In genomic region chr11:130449996-130450419, GRCh38 we compare ENCODE assay signal across 9 cellular contexts. TPM values are rescaled to one million over a fixed set of nuclear protein-coding genes. Genes with fewer than 3 reads are reported as not detected.
A peak's percentile ranks its signal among the peaks of the same experiment; 100 is the strongest.
DNase-seq lines count a peak whose midpoint lies in the region; ATAC-seq and TF ChIP-seq lines count a peak whose summit lies in the region.
"Had no signal": no experiment of that assay in that cellular context is flagged by ENCODE, and none has a peak within 500 bp of the region (broad histone marks: within the 10 kb centered on the region; RNA-seq: fewer than 3 reads in every experiment).

No MANE protein-coding gene starts in this region.

- peaks cover 70% of the 10 kb centered on the region for H3K27me3 Mint-ChIP-seq in progenitor cell of endocrine pancreas

- H3K36me3 Mint-ChIP-seq in progenitor cell of endocrine pancreas (ENCODE audit: insufficient read depth) = no peaks in the 10 kb centered on the region

- intact Hi-C loops in adrenal gland (cut with DNase I) = no loop called here

- H3K27ac ChIP-seq in adrenal gland = peak overlapping the region in 2 of 5 donors; percentile 47 to 72
- H3K27ac ChIP-seq in right atrium auricular region = peak overlapping the region; percentile 87 to 90

- WGBS in adrenal gland, 4 donors = 6 to 13% (median 13%) methylated on average over 9 to 29 of the region's 29 CpGs

- no peak for ATAC-seq in GM18861 (IDR thresholded peaks at IDR 0.05; ENCODE audit: unreplicated experiment)
- ATAC-seq in GM21723 (IDR thresholded peaks at IDR 0.05; ENCODE audit: unreplicated experiment) = no peak

- H3K27me3 ChIP-seq in adrenal gland = peaks cover 11% of the 10 kb centered on the region
- no peaks in the 10 kb centered on the region for H3K27me3 ChIP-seq in right atrium auricular region

- H3K4me3 ChIP-seq in adrenal gland = peak overlapping the region in 1 of 4 donors; percentile 55
- H3K4me3 ChIP-seq in right atrium auricular region = peak overlapping the region; percentile 64 to 67

- peak in 5 of 6 experiments; percentile 14 to 39 (median 24) for TF ChIP-seq CTCF in adrenal gland (IDR thresholded peaks at IDR 0.05)
- TF ChIP-seq CTCF in right atrium auricular region (IDR thresholded peaks at IDR 0.05) = peak; percentile 83 to 90
- peak; percentile 52 for TF ChIP-seq CTCF in progenitor cell of endocrine pancreas (IDR thresholded peaks at IDR 0.05; ENCODE audit: unreplicated experiment)

- H3K4me1 ChIP-seq in adrenal gland (replicated peaks in 1 of 2) = peaks cover 10 to 21% of the 10 kb centered on the region in 2 donors
- H3K4me1 ChIP-seq in right atrium auricular region = peaks cover 0 to 52% of the 10 kb centered on the region in 2 donors

- H3K9me3 Mint-ChIP-seq in progenitor cell of endocrine pancreas (ENCODE audit: low read depth) = no peaks in the 10 kb centered on the region

- no peak overlapping the region for H3K27ac Mint-ChIP-seq in progenitor cell of endocrine pancreas

- H3K36me3 ChIP-seq in adrenal gland (replicated peaks in 1 of 2) (no peaks in the 10 kb centered on the region), right atrium auricular region (no peaks in the 10 kb centered on the region)

- peak in 1 of 2 donors; percentile 16 for TF ChIP-seq POLR2A in adrenal gland (IDR thresholded peaks at IDR 0.05)

- peaks cover 5% of the 10 kb centered on the region for H3K4me1 Mint-ChIP-seq in progenitor cell of endocrine pancreas (ENCODE audit: low read depth)

- peak overlapping the region; percentile 77 for H3K4me3 Mint-ChIP-seq in progenitor cell of endocrine pancreas (ENCODE audit: low read depth)

- DNase-seq in EL (peak; percentile 74), adrenal gland (peak in 6 of 7 donors; percentile 22 to 72 (median 52)), right atrium auricular region (ENCODE audit: low spot score) (peak; percentile 95), progenitor cell of endocrine pancreas (ENCODE audit: low spot score, unreplicated experiment) (peak; percentile 53), NCI-H1092 treated with DMSO at 0.1 percent for 48 hours (lab: John Stamatoyannopoulos, UW) (no peak), NCI-H1105 (lab: John Stamatoyannopoulos, UW) (no peak)

- H3K9me3 ChIP-seq in adrenal gland (replicated peaks in 1 of 3) (no peaks in the 10 kb centered on the region), right atrium auricular region (no peaks in the 10 kb centered on the region)

RNA-seq across cellular contexts. Expression of gene ADAMTS15, which starts 1.6 kb away (rescaled TPM):
- total RNA-seq in adrenal gland = 1 to 10 TPM; 1.4 to 3.0 (median 2.2) TPM
- polyA plus RNA-seq in adrenal gland = 1 to 10 TPM in 2 of 3 donors, under 1 TPM in 1; 0.68 to 3.7 (median 3.4) TPM
- total RNA-seq in right atrium auricular region = 10 to 100 TPM; 17.5 to 21.2 TPM
- 1.2 TPM in 2 replicates for total RNA-seq in progenitor cell of endocrine pancreas

RNA-seq across cellular contexts. Expression of gene ADAMTS8, which starts 21.6 kb away (rescaled TPM):
- under 1 TPM in 5 of 8 donors, not detected in 3; 0.07 to 0.32 (median 0.14) TPM for total RNA-seq in adrenal gland
- polyA plus RNA-seq in adrenal gland = 1 to 10 TPM in 1 of 3 donors, under 1 TPM in 2; 0.09 to 1.4 (median 0.48) TPM
- 1 to 10 TPM; 2.5 to 7.8 TPM for total RNA-seq in right atrium auricular region
- total RNA-seq in progenitor cell of endocrine pancreas = 0.22 and 0.40 TPM in 2 replicates
- total RNA-seq: LHCN-M2 had no signal

Comparison
In these comparisons a context has a peak if more than half of its experiments do, and no peak if none do; other contexts are left out.
1. DNase-seq: peak in EL (single experiment), adrenal gland (6 of 7), right atrium auricular region (single experiment) and progenitor cell of endocrine pancreas (single experiment); none in NCI-H1092 treated with DMSO at 0.1 percent for 48 hours (single experiment) and NCI-H1105 (single experiment).
2. CTCF ChIP-seq: peak in every context shown above with its lines; median percentile 86 in right atrium auricular region; 52 in progenitor cell of endocrine pancreas; 24 in adrenal gland.